In the genomic region with DNA sequence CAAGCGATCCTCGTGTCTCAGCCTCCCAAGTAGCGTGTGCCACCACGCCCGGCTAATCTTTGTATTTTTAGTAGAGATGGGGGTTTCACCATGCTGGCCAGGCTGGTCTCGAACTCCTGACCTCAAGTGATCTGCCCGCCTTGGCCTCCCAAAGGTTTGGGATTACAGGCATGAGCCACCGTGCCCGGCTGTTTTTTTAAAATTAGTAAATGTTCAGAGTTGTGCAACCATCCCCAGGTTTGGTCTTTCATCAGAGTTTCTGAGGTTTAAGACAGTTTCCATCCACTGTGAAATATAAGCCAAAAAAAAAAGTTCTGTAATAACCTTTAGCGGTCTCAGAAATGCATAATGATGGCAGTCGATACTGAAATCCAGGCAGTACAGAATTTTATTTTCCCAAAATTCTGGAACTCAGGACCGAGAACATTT, we compare ENCODE assay signal across 8 cellular contexts. TPM values are rescaled to one million over a fixed set of nuclear protein-coding genes. Genes with fewer than 3 reads are reported as not detected.
DNase-seq lines count a peak whose midpoint lies in the region; ATAC-seq and TF ChIP-seq lines count a peak whose summit lies in the region.

No MANE protein-coding gene starts in this region.

- H3K4me3 ChIP-seq in AG04449 (ENCODE audit: low read depth, low read length) (peak overlapping the region; percentile 62), MG63 (peak overlapping the region; percentile 52), ascending aorta (peak overlapping the region; percentile 58 to 68), lung (no peak overlapping the region), thyroid gland (replicated peaks in 1 of 3) (peak overlapping the region in 1 of 3 donors; percentile 38)

- WGBS in lung, 2 donors: 36 to 43% methylated on average over 12 of the region's 12 CpGs
- 63 to 67% methylated on average over 12 of the region's 12 CpGs for WGBS in thyroid gland, 2 donors

- DNase-seq in AG04449 (ENCODE audit: low read depth, low spot score) (no peak), MG63 (peak; percentile 5), ascending aorta (ENCODE audit: low spot score in 2 of 2) (peak in 1 of 2 donors; percentile 77), lung (ENCODE audit: low spot score) (no peak), thyroid gland (no peak), NCI-H1092 (lab: John Stamatoyannopoulos, UW) (no peak), OCI-M1 (lab: John Stamatoyannopoulos, UW) (no peak)

- H3K27ac ChIP-seq in ascending aorta: peak overlapping the region; percentile 87 to 98
- H3K27ac ChIP-seq in lung (ENCODE audit: low read depth in 1 of 2, low read length in 1 of 2): peak overlapping the region; percentile 4 to 84
- peak overlapping the region; percentile 73 to 92 (median 85) for H3K27ac ChIP-seq in thyroid gland

- intact Hi-C loops in ascending aorta (cut with DNase I): no loop called here
- intact Hi-C loops in thyroid gland (cut with DNase I): no loop called here

- POLR2A ChIA-PET in AG04449 (lab: Yijun Ruan, JAX): interaction anchor here (1.2 kb wide), 1 partner anchor 34 kb away, joined by 4 read pairs; no protein-coding TSS in a partner anchor

- H3K36me3 ChIP-seq in MG63: peaks cover 33% of the 10 kb centered on the region
- peaks cover 9 to 11% of the 10 kb centered on the region in 2 donors for H3K36me3 ChIP-seq in ascending aorta
- peaks cover 4 to 9% of the 10 kb centered on the region in 2 donors for H3K36me3 ChIP-seq in lung (ENCODE audit: control insufficient read depth in 2 of 2, insufficient read depth in 2 of 2, low read length in 2 of 2)
- peaks cover 0 to 6% of the 10 kb centered on the region in 2 donors for H3K36me3 ChIP-seq in thyroid gland

- H3K27me3 ChIP-seq in MG63 (no peaks in the 10 kb centered on the region), ascending aorta (no peaks in the 10 kb centered on the region), lung (ENCODE audit: control insufficient read depth, insufficient read depth) (no peaks in the 10 kb centered on the region), thyroid gland (no peaks in the 10 kb centered on the region)

- TF ChIP-seq CTCF in AG04449 (IDR thresholded peaks at IDR 0.05; ENCODE audit: insufficient read depth, low read length, missing control alignments): no peak
- TF ChIP-seq CTCF in ascending aorta (IDR thresholded peaks at IDR 0.05): no peak
- no peak for TF ChIP-seq CTCF in lung (IDR thresholded peaks at IDR 0.05; ENCODE audit: control extremely low read depth, extremely low read depth)
- TF ChIP-seq CTCF in thyroid gland (IDR thresholded peaks at IDR 0.05): no peak

- H3K9me3 ChIP-seq in MG63: no peaks in the 10 kb centered on the region
- H3K9me3 ChIP-seq in ascending aorta: no peaks in the 10 kb centered on the region
- H3K9me3 ChIP-seq in lung (ENCODE audit: control insufficient read depth in 2 of 2, insufficient read depth in 1 of 2, low read length in 1 of 2): no peaks in the 10 kb centered on the region
- no peaks in the 10 kb centered on the region for H3K9me3 ChIP-seq in thyroid gland

- TF ChIP-seq POLR2A in thyroid gland (IDR thresholded peaks at IDR 0.05): no peak

- CTCF ChIA-PET in AG04449 (lab: Yijun Ruan, JAX): interaction anchor here (1.0 to 2.1 kb wide), 2 partner anchors 19 to 41 kb away, joined by 4 to 8 read pairs; no protein-coding TSS in a partner anchor

- peak; percentile 6 for ATAC-seq in GM19397 (IDR thresholded peaks at IDR 0.05; ENCODE audit: unreplicated experiment)
- ATAC-seq in lung (ENCODE audit: insufficient read depth, low FRiP score): no peak

- H3K4me1 ChIP-seq in ascending aorta (peaks cover 8 to 26% of the 10 kb centered on the region in 2 donors), lung (ENCODE audit: control insufficient read depth in 2 of 2, insufficient read depth in 2 of 2, low read length in 2 of 2) (peaks cover 4 to 5% of the 10 kb centered on the region in 2 donors), thyroid gland (peaks cover 11 to 15% of the 10 kb centered on the region in 2 donors)

RNA-seq across cellular contexts. Expression of gene SYT11, which starts 0.5 kb away (rescaled TPM):
- 47.9 and 48.6 TPM in 2 replicates for total RNA-seq in MG63 (2014; rRNA removed; shearing (Covaris generic); ENCODE audit: low replicate concordance)
- 17.7 TPM for total RNA-seq in ascending aorta
- total RNA-seq in lung: 10 to 100 TPM in 1 of 2 donors, 1 to 10 TPM in 1; 9.0 to 22.4 TPM
- 1 to 10 TPM in 1 of 2 donors, under 1 TPM in 1; 0.91 to 7.3 TPM for polyA plus RNA-seq in lung
- total RNA-seq in thyroid gland: 1 to 10 TPM; 3.3 to 9.1 (median 3.6) TPM

RNA-seq across cellular contexts. Expression of gene GON4L, which starts 1.8 kb away (rescaled TPM):
- total RNA-seq in MG63 (2014; rRNA removed; shearing (Covaris generic); ENCODE audit: low replicate concordance): 11.6 and 15.6 TPM in 2 replicates
- total RNA-seq in ascending aorta (19.9 TPM), lung (10 to 100 TPM; 46.1 to 61.4 TPM), thyroid gland (10 to 100 TPM; 32.3 to 64.9 (median 43.6) TPM)
- 10 to 100 TPM; 16.2 to 18.6 TPM for polyA plus RNA-seq in lung

RNA-seq across cellular contexts. Expression of gene RIT1, which starts 52.3 kb away (rescaled TPM):
- total RNA-seq in MG63 (2014; rRNA removed; shearing (Covaris generic); ENCODE audit: low replicate concordance): 43.4 and 54.6 TPM in 2 replicates
- total RNA-seq in ascending aorta (17.1 TPM), lung (10 to 100 TPM; 43.6 to 58.2 TPM), thyroid gland (10 to 100 TPM; 19.5 to 32.6 (median 27.4) TPM)
- polyA plus RNA-seq in lung: 10 to 100 TPM; 15.8 to 41.4 TPM
